1 cellular context compared by ENCODE assay signal in genomic region chr10:132036153-132036886, GRCh38.
TF ChIP-seq lines count a peak whose summit lies in the region.

No MANE protein-coding gene starts in this region.

TF ChIP-seq in HEK293, 187 proteins besides CTCF, POLR2A, EP300 and RAD21 (continued from another document):
- TF ChIP-seq KLF17 (tag by site-specific recombination; IDR thresholded peaks at IDR 0.05): no peak
- no peak for TF ChIP-seq BCL11B (tag by site-specific recombination; IDR thresholded peaks at IDR 0.05; ENCODE audit: low read depth)
- TF ChIP-seq SCRT2 (tag by site-specific recombination; IDR thresholded peaks at IDR 0.05): peak; percentile 53
- TF ChIP-seq ZFP41 (tag by site-specific recombination; IDR thresholded peaks at IDR 0.05; ENCODE audit: borderline replicate concordance): no peak
- peak; percentile 63 for TF ChIP-seq ZBTB8A (tag by site-specific recombination; IDR thresholded peaks at IDR 0.05)
- 0 out of 2 replicates have a peak, but pooled peaks have one; percentile 21 for TF ChIP-seq ZBTB48 (tag by site-specific recombination; IDR thresholded peaks at IDR 0.05)
- no peak for TF ChIP-seq ZNF157 (tag by site-specific recombination; IDR thresholded peaks at IDR 0.05)
- no peak for TF ChIP-seq ZNF776 (tag by site-specific recombination; IDR thresholded peaks at IDR 0.05; ENCODE audit: borderline replicate concordance)
- TF ChIP-seq ZNF707 (tag by site-specific recombination; IDR thresholded peaks at IDR 0.05): no peak
- TF ChIP-seq SALL2 (tag by site-specific recombination; IDR thresholded peaks at IDR 0.05; ENCODE audit: borderline replicate concordance): no peak
- TF ChIP-seq ZNF148 (tag by site-specific recombination; IDR thresholded peaks at IDR 0.05; ENCODE audit: borderline replicate concordance): no peak
- TF ChIP-seq ZNF26 (tag by site-specific recombination; IDR thresholded peaks at IDR 0.05): no peak
- TF ChIP-seq ZNF670 (tag by site-specific recombination; IDR thresholded peaks at IDR 0.05; ENCODE audit: low read depth): no peak
- 0 out of 2 replicates have a peak, but pooled peaks have one; percentile 12 for TF ChIP-seq ZNF677 (tag by site-specific recombination; IDR thresholded peaks at IDR 0.05)
- peak; percentile 54 for TF ChIP-seq ZIC2 (tag by site-specific recombination; IDR thresholded peaks at IDR 0.05)
- TF ChIP-seq ZNF280D (tag by site-specific recombination; IDR thresholded peaks at IDR 0.05): no peak
- no peak for TF ChIP-seq ZNF24 (tag by site-specific recombination; IDR thresholded peaks at IDR 0.05)
- 0 out of 2 replicates have a peak, but pooled peaks have one; percentile 32 for TF ChIP-seq GLIS2 (tag by site-specific recombination; IDR thresholded peaks at IDR 0.05)
- TF ChIP-seq ZBTB26 (tag by site-specific recombination; optimal IDR thresholded peaks at IDR 0.05): peak; percentile 61
- no peak for TF ChIP-seq ZNF366 (tag by site-specific recombination; conservative IDR thresholded peaks at IDR 0.05)
- TF ChIP-seq ZBTB6 (tag by site-specific recombination; IDR thresholded peaks at IDR 0.05): no peak
- TF ChIP-seq PRDM1 (tag by site-specific recombination; IDR thresholded peaks at IDR 0.05): no peak
- TF ChIP-seq ZNF600 (tag by site-specific recombination; IDR thresholded peaks at IDR 0.05): 0 out of 2 replicates have a peak, but pooled peaks have one; percentile 43
- TF ChIP-seq GLIS1 (tag by site-specific recombination; IDR thresholded peaks at IDR 0.05): peak; percentile 61
- no peak for TF ChIP-seq ZNF747 (tag by site-specific recombination; IDR thresholded peaks at IDR 0.05)
- TF ChIP-seq ZNF202 (tag by site-specific recombination; IDR thresholded peaks at IDR 0.05; ENCODE audit: borderline replicate concordance): no peak
TF ChIP-seq in HEK293: peak in this region for 9.
